15 cellular contexts compared by ENCODE assay signal in the genomic region with DNA sequence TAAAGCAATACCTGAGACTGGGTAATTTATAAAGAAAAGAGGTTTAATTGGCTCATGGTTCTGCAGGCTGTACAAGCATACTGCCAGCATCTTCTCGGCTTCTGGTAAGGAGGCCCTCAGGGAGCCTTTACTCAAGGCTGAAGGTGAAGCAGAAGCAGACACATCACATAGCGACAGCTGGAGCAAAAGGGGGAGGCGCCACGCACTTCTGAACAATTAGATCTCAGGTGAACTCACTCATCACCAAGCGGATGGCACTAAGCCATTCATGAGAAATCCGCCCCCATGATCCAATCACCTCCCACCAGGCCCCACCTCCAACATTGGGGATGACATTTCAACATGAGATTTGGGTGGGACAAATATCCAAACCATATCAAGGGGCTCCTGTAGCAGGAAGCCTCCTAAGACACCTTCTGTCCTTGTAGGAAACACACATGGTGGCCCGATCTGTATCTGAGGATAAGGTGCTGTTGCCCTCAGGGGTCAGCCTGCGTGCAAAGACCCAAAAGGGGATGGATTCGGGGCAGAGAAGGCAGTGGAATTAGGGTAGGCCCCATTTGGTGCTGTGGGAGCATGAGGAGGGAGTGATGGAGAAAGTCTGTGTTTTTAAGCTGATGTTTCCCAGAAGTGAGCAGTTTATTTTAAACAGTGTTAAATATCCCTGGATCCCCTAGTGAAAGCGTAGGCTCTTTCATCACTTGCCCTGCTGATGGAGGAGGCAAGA. TPM values are rescaled to one million over a fixed set of nuclear protein-coding genes. Genes with fewer than 3 reads are reported as not detected.
DNase-seq lines count a peak whose midpoint lies in the region; ATAC-seq and TF ChIP-seq lines count a peak whose summit lies in the region.
"Had no signal": no experiment of that assay in that cellular context is flagged by ENCODE, and none has a peak within 500 bp of the region (broad histone marks: within the 10 kb centered on the region; RNA-seq: fewer than 3 reads in every experiment).

No MANE protein-coding gene starts in this region.

- CTCF ChIA-PET in activated CD4-positive, alpha-beta memory T cell treated with anti-CD3 and anti-CD28 coated beads for 36 hours (lab: Charles Lee), result interaction anchor here (0.7 kb wide), 2 partner anchors 11 to 21 kb away, joined by 3 to 4 read pairs; no protein-coding TSS in a partner anchor

- H3K27me3 ChIP-seq in testis, result no peaks in the 10 kb centered on the region
- no peaks in the 10 kb centered on the region for H3K27me3 ChIP-seq in thyroid gland

- no peak overlapping the region for H3K27ac ChIP-seq in testis
- H3K27ac ChIP-seq in thyroid gland, result no peak overlapping the region
- H3K27ac ChIP-seq: left lung, stomach had no signal

- intact Hi-C loops in activated CD4-positive, alpha-beta memory T cell treated with anti-CD3 and anti-CD28 coated beads for 36 hours (cut with micrococcal nuclease), result no loop called here
- intact Hi-C loops in testis (cut with DNase I; ENCODE audit: low total_unique reads) (no loop called here), thyroid gland (cut with DNase I) (no loop called here)

- no peaks in the 10 kb centered on the region for H3K4me1 ChIP-seq in testis
- H3K4me1 ChIP-seq in thyroid gland, result no peaks in the 10 kb centered on the region
- H3K4me1 ChIP-seq: stomach had no signal

- H3K27me3 Mint-ChIP-seq in activated CD4-positive, alpha-beta memory T cell treated with anti-CD3 and anti-CD28 coated beads for 36 hours, result no peaks in the 10 kb centered on the region

- no peaks in the 10 kb centered on the region for H3K36me3 ChIP-seq in testis (ENCODE audit: low read depth, missing control alignments)
- H3K36me3 ChIP-seq in thyroid gland, result no peaks in the 10 kb centered on the region
- H3K36me3 ChIP-seq: left lung, stomach had no signal

- H3K4me3 ChIP-seq in testis, result no peak overlapping the region
- H3K4me3 ChIP-seq in thyroid gland (replicated peaks in 1 of 3), result no peak overlapping the region
- H3K4me3 ChIP-seq: left lung, stomach had no signal

- H3K27ac Mint-ChIP-seq in activated CD4-positive, alpha-beta memory T cell treated with anti-CD3 and anti-CD28 coated beads for 36 hours, result peak overlapping the region; percentile 87
- H3K27ac Mint-ChIP-seq: HFFc6, nephron had no signal

- WGBS in testis, 2 donors, result 84 to 89% methylated on average over 10 of the region's 10 CpGs
- 92 to 93% methylated on average over 10 of the region's 10 CpGs for WGBS in thyroid gland, 2 donors

- peaks cover 66% of the 10 kb centered on the region for H3K4me1 Mint-ChIP-seq in activated CD4-positive, alpha-beta memory T cell treated with anti-CD3 and anti-CD28 coated beads for 36 hours (ENCODE audit: low read depth)
- H3K4me1 Mint-ChIP-seq: nephron had no signal

- POLR2A ChIA-PET in activated CD4-positive, alpha-beta memory T cell treated with anti-CD3 and anti-CD28 coated beads for 36 hours (lab: Charles Lee), result interaction anchor here (0.7 kb wide), 1 partner anchor 96 kb away, joined by 3 read pairs; no protein-coding TSS in a partner anchor

- no peaks in the 10 kb centered on the region for H3K9me3 ChIP-seq in testis
- H3K9me3 ChIP-seq in thyroid gland, result no peaks in the 10 kb centered on the region

- H3K4me3 Mint-ChIP-seq in activated CD4-positive, alpha-beta memory T cell treated with anti-CD3 and anti-CD28 coated beads for 36 hours, result no peak overlapping the region
- H3K4me3 Mint-ChIP-seq: HFFc6, nephron had no signal

- H3K9me3 Mint-ChIP-seq in activated CD4-positive, alpha-beta memory T cell treated with anti-CD3 and anti-CD28 coated beads for 36 hours, result peaks cover 24% of the 10 kb centered on the region

- ATAC-seq in HG03196 (IDR thresholded peaks at IDR 0.05; ENCODE audit: unreplicated experiment), result no peak
- ATAC-seq: left lung had no signal

- TF ChIP-seq POLR2A in testis (IDR thresholded peaks at IDR 0.05) (no peak), thyroid gland (IDR thresholded peaks at IDR 0.05) (no peak)

- no peak for TF ChIP-seq CTCF in testis (IDR thresholded peaks at IDR 0.05)
- no peak for TF ChIP-seq CTCF in thyroid gland (IDR thresholded peaks at IDR 0.05)

- H3K36me3 Mint-ChIP-seq in activated CD4-positive, alpha-beta memory T cell treated with anti-CD3 and anti-CD28 coated beads for 36 hours, result peaks cover 78% of the 10 kb centered on the region

- DNase-seq in activated CD8-positive, alpha-beta memory T cell treated with anti-CD3 and anti-CD28 coated beads for 24 hours, result peak; percentile 53
- no peak for DNase-seq in activated CD8-positive, alpha-beta memory T cell treated with anti-CD3 and anti-CD28 coated beads, Interleukin-2, amount 50 U/mL, for 4 hours
- DNase-seq in activated CD4-positive, alpha-beta memory T cell treated with anti-CD3 and anti-CD28 coated beads for 36 hours, result peak; percentile 8
- DNase-seq in iPS-NIHi7 (ENCODE audit: extremely low spot score) (peak; percentile 3), testis (peak; percentile 2), NCI-H2081 (lab: John Stamatoyannopoulos, UW) (no peak), thyroid gland (no peak)
- DNase-seq: HFFc6, hypothalamus, NCI-H1694, NCI-H526 treated with DMSO at 0.1 percent for 48 hours, stomach had no signal

RNA-seq across cellular contexts. Expression of a gene that starts 23.0 kb away (rescaled TPM):
- 10 to 100 TPM; 55.0 to 55.9 TPM for total RNA-seq in activated CD4-positive, alpha-beta memory T cell treated with anti-CD3 and anti-CD28 coated beads for 36 hours
- total RNA-seq in testis (under 1 TPM; 0.31 to 0.87 TPM), thyroid gland (under 1 TPM; 0.11 to 0.88 (median 0.32) TPM)
- polyA plus RNA-seq in testis (ENCODE audit: insufficient read depth, low read depth, low replicate concordance), result 2.3 TPM

Comparison
In these comparisons a context has a peak if more than half of its experiments do, and no peak if none do; other contexts are left out.
1. DNase-seq: peak in activated CD8-positive, alpha-beta memory T cell treated with anti-CD3 and anti-CD28 coated beads for 24 hours (single experiment), activated CD4-positive, alpha-beta memory T cell treated with anti-CD3 and anti-CD28 coated beads for 36 hours (single experiment), iPS-NIHi7 (single experiment) and testis (single experiment); none in activated CD8-positive, alpha-beta memory T cell treated with anti-CD3 and anti-CD28 coated beads, Interleukin-2, amount 50 U/mL, for 4 hours (single experiment), NCI-H2081 (0 of 2) and thyroid gland (0 of 2).
2. RNA of a gene that starts 23.0 kb away (total RNA-seq): 55.0 to 55.9 TPM in activated CD4-positive, alpha-beta memory T cell treated with anti-CD3 and anti-CD28 coated beads for 36 hours; 0.31 to 0.87 TPM in testis and 0.11 to 0.88 TPM in thyroid gland; every median in the first group is over 10 times any median in the second.